Comparison of ENCODE assay signal across 13 cellular contexts in genomic region chr13:103351035-103351828, GRCh38.
DNase-seq lines count a peak whose midpoint lies in the region; ATAC-seq and TF ChIP-seq lines count a peak whose summit lies in the region.
"Had no signal": no experiment of that assay in that cellular context is flagged by ENCODE, and none has a peak within 500 bp of the region (broad histone marks: within the 10 kb centered on the region; RNA-seq: fewer than 3 reads in every experiment).

No MANE protein-coding gene starts in this region.

- H3K9me3 Mint-ChIP-seq in nephron, result peaks cover 3% of the 10 kb centered on the region

- H3K4me1 Mint-ChIP-seq in nephron, result peaks cover 28% of the 10 kb centered on the region
- H3K4me1 Mint-ChIP-seq: B cell; stimulated activated naive B cell treated with anti-CD40 and anti-IgM and Interleukin-4, amounts not matched to agents 10 μg/mL and 1 μg/mL and 100 μg/mL, for 72 hours had no signal

- H3K27ac Mint-ChIP-seq in nephron, result peak overlapping the region; percentile 26 to 46 (median 26)
- H3K27ac Mint-ChIP-seq: B cell; stimulated activated naive B cell treated with anti-CD40 and anti-IgM and Interleukin-4, amounts not matched to agents 10 μg/mL and 1 μg/mL and 100 μg/mL, for 72 hours had no signal

- TF ChIP-seq CTCF in RWPE1 (conservative IDR thresholded peaks at IDR 0.05; ENCODE audit: low read depth), result no peak
- no peak for TF ChIP-seq CTCF in nephron (IDR thresholded peaks at IDR 0.05; ENCODE audit: unreplicated experiment in 3 of 3)
- TF ChIP-seq CTCF in GM10248 (IDR thresholded peaks at IDR 0.05; ENCODE audit: control extremely low read depth, extremely low read depth, low read depth, missing control alignments), result no peak

- no peak for ATAC-seq in GM21360 (IDR thresholded peaks at IDR 0.05; ENCODE audit: unreplicated experiment)
- ATAC-seq: stimulated activated naive B cell treated with anti-CD40 and anti-IgM and Interleukin-4, amounts not matched to agents 10 μg/mL and 1 μg/mL and 100 μg/mL, for 72 hours had no signal

- POLR2A ChIA-PET in RWPE1 (lab: Yijun Ruan, JAX; ENCODE audit: low non-redundant PET), result no interaction called here
- POLR2A ChIA-PET in GM10248 (lab: Yijun Ruan, JAX), result no interaction called here

- DNase-seq in ELF-1 (ENCODE audit: low read depth, low spot score) (peak; percentile 6), RWPE1 (ENCODE audit: low spot score) (peak; percentile 8), glomerular visceral epithelial cell (ENCODE audit: extremely low spot score) (peak; percentile 79), HUDEP-2 (lab: John Stamatoyannopoulos, UW; ENCODE audit: unreplicated experiment in 76 of 76) (no peak), GM10248 (ENCODE audit: extremely low spot score) (no peak), superior temporal gyrus (ENCODE audit: extremely low spot score) (no peak)
- DNase-seq: anterior cingulate cortex; NCI-H526; stimulated activated naive B cell treated with anti-CD40 and anti-IgM and Interleukin-4, amounts not matched to agents 10 μg/mL and 1 μg/mL and 100 μg/mL, for 72 hours had no signal

- H3K4me3 Mint-ChIP-seq in nephron, result no peak overlapping the region
- H3K4me3 Mint-ChIP-seq: B cell; stimulated activated naive B cell treated with anti-CD40 and anti-IgM and Interleukin-4, amounts not matched to agents 10 μg/mL and 1 μg/mL and 100 μg/mL, for 72 hours had no signal

- H3K36me3 Mint-ChIP-seq in nephron (ENCODE audit: low read depth), result no peaks in the 10 kb centered on the region
- H3K36me3 Mint-ChIP-seq: stimulated activated naive B cell treated with anti-CD40 and anti-IgM and Interleukin-4, amounts not matched to agents 10 μg/mL and 1 μg/mL and 100 μg/mL, for 72 hours had no signal

- no peaks in the 10 kb centered on the region for H3K27me3 Mint-ChIP-seq in nephron (ENCODE audit: low read depth)
- H3K27me3 Mint-ChIP-seq: B cell; stimulated activated naive B cell treated with anti-CD40 and anti-IgM and Interleukin-4, amounts not matched to agents 10 μg/mL and 1 μg/mL and 100 μg/mL, for 72 hours had no signal

- CTCF ChIA-PET in RWPE1 (lab: Yijun Ruan, JAX), result no interaction called here
- CTCF ChIA-PET in GM10248 (lab: Yijun Ruan, JAX), result interaction anchor here (0.8 to 1.4 kb wide), 3 partner anchors 17 to 29 kb away, joined by 3 read pairs; no protein-coding TSS in a partner anchor

- H3K27ac ChIP-seq in RWPE1, result no peak overlapping the region
- H3K27ac ChIP-seq: esophagus muscularis mucosa had no signal

Comparison
In these comparisons a context has a peak if more than half of its experiments do, and no peak if none do; other contexts are left out.
1. DNase-seq: peak in ELF-1 (single experiment), RWPE1 (single experiment) and glomerular visceral epithelial cell (single experiment); none in HUDEP-2 (0 of 76), GM10248 (single experiment) and superior temporal gyrus (single experiment).